In the genomic region with DNA sequence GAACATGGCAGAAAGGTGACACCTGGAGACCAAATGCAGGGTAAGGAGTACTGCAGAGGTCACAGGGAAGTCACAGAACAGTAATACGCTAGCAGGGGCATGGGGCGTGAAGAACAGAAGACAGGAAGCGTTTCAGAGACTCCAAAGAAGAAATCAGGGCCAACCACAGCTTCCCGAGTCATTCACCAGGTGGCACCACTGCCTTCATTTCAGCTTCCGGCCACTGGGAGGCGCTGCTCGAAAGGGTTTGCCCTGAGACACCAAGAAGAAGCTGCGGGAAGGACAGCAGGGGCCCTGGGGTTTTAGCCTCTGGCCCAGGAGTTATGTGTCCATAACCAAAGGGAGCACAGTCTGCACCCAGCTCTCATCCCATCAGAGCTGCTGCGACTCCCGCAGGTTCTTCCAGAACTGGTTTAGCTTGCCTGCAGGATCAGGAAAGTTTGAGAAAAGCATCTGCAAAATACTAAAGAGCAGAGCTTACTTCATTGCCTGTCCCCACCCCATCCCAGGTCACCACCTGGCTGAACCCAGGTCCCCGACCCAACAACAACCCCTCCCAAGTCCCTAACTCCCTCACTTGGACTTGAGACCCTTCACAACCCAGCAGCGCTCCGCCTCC, we compare ENCODE assay signal across 8 cellular contexts. TPM values are rescaled to one million over a fixed set of nuclear protein-coding genes. Genes with fewer than 3 reads are reported as not detected.
DNase-seq lines count a peak whose midpoint lies in the region; ATAC-seq, FAIRE-seq and TF ChIP-seq lines count a peak whose summit lies in the region.
"Not testable (repeated sequence)": the region's sequence is repeated elsewhere in the genome, so short reads cannot be mapped to it uniquely, and the experiment has no call there.

No MANE protein-coding gene starts in this region.

- H3K4me2 ChIP-seq in K562 (ENCODE audit: insufficient read depth, low read length): not testable (repeated sequence)

- TF ChIP-seq POLR2A in K562 (conservative IDR thresholded peaks at IDR 0.05); ovary (IDR thresholded peaks at IDR 0.05): not testable (repeated sequence)

- not testable (repeated sequence) for H3K4me1 ChIP-seq in K562 (replicated peaks in 1 of 2; ENCODE audit: control insufficient read depth in 2 of 2, insufficient read depth in 2 of 2, low read length in 2 of 2); heart right ventricle; ovary (ENCODE audit: insufficient read depth)

- not testable (repeated sequence) for FAIRE-seq in D721Med (lab: Jason Lieb, UNC)
- FAIRE-seq in K562 (lab: Jason Lieb, UNC): peak; percentile 82

- not testable (repeated sequence) for H3K27me3 ChIP-seq in K562 (ENCODE audit: control insufficient read depth in 2 of 2, insufficient read depth in 2 of 2, low read length in 2 of 2); heart right ventricle; ovary

- not testable (repeated sequence) for H2AFZ ChIP-seq in K562 (ENCODE audit: low read depth, low read length)

- intact Hi-C loops in K562 (cut with micrococcal nuclease); heart right ventricle (cut with DNase I); ovary (cut with DNase I): not testable (repeated sequence)

- H3K9me3 Mint-ChIP-seq in stimulated activated effector memory CD8-positive, alpha-beta T cell treated with anti-CD3 and anti-CD28 coated beads, Interleukin-12 subunit alpha, Interleukin-12 subunit beta, amount 100 ng/mL, for 72 hours: not testable (repeated sequence)

- 22% methylated on average over 12 of the region's 13 CpGs for WGBS in K562 (ENCODE audit: insufficient coverage, low coverage, missing lambda C conversion rate)
- WGBS in heart right ventricle, 2 donors: 40% methylated on average over 13 of the region's 13 CpGs
- 49 to 57% (median 49%) methylated on average over 13 of the region's 13 CpGs for WGBS in ovary, 3 donors

- not testable (repeated sequence) for H3K27ac ChIP-seq in K562 (ENCODE audit: extremely low read depth, low read depth, low read length); heart right ventricle; ovary

- not testable (repeated sequence) for H3K27ac Mint-ChIP-seq in stimulated activated effector memory CD8-positive, alpha-beta T cell treated with anti-CD3 and anti-CD28 coated beads, Interleukin-12 subunit alpha, Interleukin-12 subunit beta, amount 100 ng/mL, for 72 hours

- not testable (repeated sequence) for TF ChIP-seq EP300 in K562 (IDR thresholded peaks at IDR 0.05; ENCODE audit: low read length); ovary (IDR thresholded peaks at IDR 0.05)

- H3K9me1 ChIP-seq in K562 (ENCODE audit: control insufficient read depth, insufficient read depth, low read length): not testable (repeated sequence)

- H3K36me3 ChIP-seq in K562 (ENCODE audit: control insufficient read depth, insufficient read depth, low read length); heart right ventricle; ovary: not testable (repeated sequence)

- not testable (repeated sequence) for H3K79me2 ChIP-seq in K562 (ENCODE audit: control insufficient read depth, insufficient read depth, low read length)

- not testable (repeated sequence) for H3K36me3 Mint-ChIP-seq in stimulated activated effector memory CD8-positive, alpha-beta T cell treated with anti-CD3 and anti-CD28 coated beads, Interleukin-12 subunit alpha, Interleukin-12 subunit beta, amount 100 ng/mL, for 72 hours

- in situ Hi-C loops in K562 (cut with MboI): not testable (repeated sequence)

- BruUV-seq in K562 (replicated peaks; lab: Mats Ljungman, UMichigan): not testable (repeated sequence)

- H3K4me1 Mint-ChIP-seq in stimulated activated effector memory CD8-positive, alpha-beta T cell treated with anti-CD3 and anti-CD28 coated beads, Interleukin-12 subunit alpha, Interleukin-12 subunit beta, amount 100 ng/mL, for 72 hours: not testable (repeated sequence)

- POLR2A ChIA-PET in K562 (lab: Yijun Ruan, JAX): not testable (repeated sequence)

- not testable (repeated sequence) for H3K9me3 ChIP-seq in K562 (replicated peaks; ENCODE audit: control insufficient read depth, insufficient read depth, low read depth, low read length); heart right ventricle; ovary

- not testable (repeated sequence) for H3K9ac ChIP-seq in K562 (ENCODE audit: insufficient read depth in 1 of 2, low read depth in 2 of 2, low read length in 2 of 2)

- not testable (repeated sequence) for H3K4me3 Mint-ChIP-seq in stimulated activated effector memory CD8-positive, alpha-beta T cell treated with anti-CD3 and anti-CD28 coated beads, Interleukin-12 subunit alpha, Interleukin-12 subunit beta, amount 100 ng/mL, for 72 hours

- DNase-seq in D721Med (ENCODE audit: insufficient read length, low spot score): peak; percentile 60
- DNase-seq in KG1 (lab: John Stamatoyannopoulos, UW): peak; percentile 77
- peak; percentile 63 to 66 for DNase-seq in NOMO-1 (lab: John Stamatoyannopoulos, UW; ENCODE audit: unreplicated experiment in 2 of 2)
- peak; percentile 69 to 86 for DNase-seq in activated CD4-positive, alpha-beta T cell treated with anti-CD3 and anti-CD28 coated beads for 4 hours
- DNase-seq in K562 (ENCODE audit: extremely low read depth in 1 of 4, low spot score in 3 of 4): peak; percentile 67 to 86 (median 68)
- DNase-seq in heart right ventricle: peak; percentile 63 to 71
- peak in 3 of 5 donors; percentile 36 to 66 (median 42) for DNase-seq in ovary
- DNase-seq in stimulated activated effector memory CD8-positive, alpha-beta T cell treated with anti-CD3 and anti-CD28 coated beads, Interleukin-12 subunit alpha, Interleukin-12 subunit beta, amount 100 ng/mL, for 72 hours (ENCODE audit: low spot score in 2 of 2): peak; percentile 71 to 92

- TF ChIP-seq CTCF in D721Med (IDR thresholded peaks at IDR 0.05; ENCODE audit: insufficient read depth, missing control alignments) (peak; percentile 94), K562 (IDR thresholded peaks at IDR 0.05 in 2 of 3, conservative IDR thresholded peaks at IDR 0.05 in 1 of 3; ENCODE audit: insufficient read depth in 2 of 3, low read depth in 1 of 3, low read length in 3 of 3) (peak; percentile 79 to 96 (median 95)), heart right ventricle (IDR thresholded peaks at IDR 0.05) (peak; percentile 39 to 79 (median 67)), ovary (IDR thresholded peaks at IDR 0.05) (peak in 1 of 3 donors; percentile 12)

- not testable (repeated sequence) for ATAC-seq in K562; heart right ventricle; stimulated activated effector memory CD8-positive, alpha-beta T cell treated with anti-CD3 and anti-CD28 coated beads, Interleukin-12 subunit alpha, Interleukin-12 subunit beta, amount 100 ng/mL, for 72 hours

- CTCF ChIA-PET in K562 (lab: Yijun Ruan, JAX; ENCODE audit: low intra/inter-chr PET ratio): interaction anchor here (1.3 kb wide), 1 partner anchor 216 kb away, joined by 4 read pairs; no protein-coding TSS in a partner anchor

- not testable (repeated sequence) for H3K4me3 ChIP-seq in K562, heart right ventricle, ovary

- H4K20me1 ChIP-seq in K562 (replicated peaks; ENCODE audit: control insufficient read depth, insufficient read depth, low read length): not testable (repeated sequence)

- TF ChIP-seq RAD21 in K562 (CRISPR knock-in tag; conservative IDR thresholded peaks at IDR 0.05 in 1 of 2, IDR thresholded peaks at IDR 0.05 in 1 of 2): peak; percentile 70 to 87

TF ChIP-seq in K562, 482 proteins besides CTCF, POLR2A, EP300 and RAD21 (continues in another document):
- peak; percentile 92 for TF ChIP-seq CTCFL (IDR thresholded peaks at IDR 0.05; ENCODE audit: borderline replicate concordance, insufficient read depth, low read depth, low read length, poor library complexity, severe bottlenecking)

RNA-seq across cellular contexts. Expression of gene DEFB108B, which starts 32.6 kb away (rescaled TPM):
- not detected in 2 replicates for total RNA-seq in K562 (2011; cell fraction: chromatin; rRNA removed; ENCODE audit: low replicate concordance)
- total RNA-seq in K562 (2011; cell fraction: nucleolus; rRNA removed): not detected in 2 replicates
- total RNA-seq in K562 (2011; cell fraction: nucleoplasm; rRNA removed): not detected in 2 replicates
- total RNA-seq in K562 (2014; rRNA removed): not detected in 2 replicates
- total RNA-seq in K562 (2014; rRNA removed; fragmentation: Illumina TruSeq; extraction: Trizol): not detected in 2 replicates
- total RNA-seq in K562 (2015; rRNA removed; fragmentation: Illumina TruSeq; extraction: Trizol): not detected in 2 replicates
- total RNA-seq in K562 (2021): not detected in 2 replicates
- not detected in 2 replicates for polyA plus RNA-seq in K562 (2011; rRNA removed)
- polyA plus RNA-seq in K562 (2011; cell fraction: cytosol; rRNA removed): not detected in 2 replicates
- polyA plus RNA-seq in K562 (2011; cell fraction: nucleus; rRNA removed): not detected in 2 replicates
- not detected in 2 replicates for polyA plus RNA-seq in K562 (2012)
- not detected in 2 replicates for polyA plus RNA-seq in K562 (2014; fragmentation: Illumina TruSeq; extraction: Trizol)
- polyA plus RNA-seq in K562 (2014; fragmentation: Nextera tagmentation; extraction: Ambion mirVana): not detected
- polyA plus RNA-seq in K562 (2014; rRNA removed): not detected in 2 replicates
- not detected in 2 replicates for polyA minus RNA-seq in K562 (2011; rRNA and poly(A)+ RNA removed)
- not detected in 2 replicates for polyA minus RNA-seq in K562 (2011; cell fraction: cytosol; rRNA and poly(A)+ RNA removed)
- not detected in 2 replicates for polyA minus RNA-seq in K562 (2011; cell fraction: nucleus; rRNA and poly(A)+ RNA removed)
- total RNA-seq in heart right ventricle: not detected
- polyA plus RNA-seq in heart right ventricle: not detected
- total RNA-seq in ovary: not detected
- polyA plus RNA-seq in ovary: not detected
